Comparison of ENCODE assay signal across 1 cellular context in genomic region chr1:6358757-6359567, GRCh38.
TF ChIP-seq lines count a peak whose summit lies in the region.

No MANE protein-coding gene starts in this region.

TF ChIP-seq in GM12878, 131 proteins besides CTCF, POLR2A, EP300 and RAD21 (continued from another document):
- TF ChIP-seq NFIC (IDR thresholded peaks at IDR 0.05; ENCODE audit: low read depth, low read length), result no peak
- no peak for TF ChIP-seq FOXM1 (IDR thresholded peaks at IDR 0.05; ENCODE audit: low read depth, low read length)
- TF ChIP-seq HDGF (IDR thresholded peaks at IDR 0.05), result 0 out of 2 replicates have a peak, but pooled peaks have one; percentile 18
- peak in 1 of 2 experiments; percentile 43; a peak in 1 of 3 replicates for TF ChIP-seq EGR1 (IDR thresholded peaks at IDR 0.05; ENCODE audit: borderline replicate concordance in 1 of 2, low read depth in 2 of 2, low read length in 2 of 2)
